32 cellular contexts compared by ENCODE assay signal in the genomic region with DNA sequence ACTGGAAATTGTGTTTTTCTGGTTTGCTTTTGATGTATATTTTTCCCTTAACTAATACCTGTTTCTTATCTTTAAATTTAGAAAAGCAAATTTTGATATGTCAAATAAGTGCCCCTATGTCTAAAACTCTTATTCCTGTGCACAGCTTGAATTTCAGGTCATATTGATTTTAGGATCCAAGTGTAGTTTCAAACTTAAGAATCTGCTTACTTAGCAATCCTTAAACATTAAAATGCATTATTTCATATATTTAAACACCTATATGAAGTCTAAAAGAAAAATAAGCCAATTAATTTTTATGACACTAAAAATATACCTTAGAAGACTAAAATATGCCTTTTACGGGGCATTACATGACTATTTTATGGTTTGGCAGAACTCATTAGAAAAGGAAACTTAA.
"Had no signal": no experiment of that assay in that cellular context is flagged by ENCODE, and none has a peak within 500 bp of the region (broad histone marks: within the 10 kb centered on the region; RNA-seq: fewer than 3 reads in every experiment).

No MANE protein-coding gene starts in this region.

- ATAC-seq: activated naive CD4-positive, alpha-beta T cell treated with anti-CD3 and anti-CD28 coated beads, Interleukin-2, amount 50 U/mL, for 72 hours; activated naive CD8-positive, alpha-beta T cell treated with anti-CD3 and anti-CD28 coated beads, Interleukin-2, amount 50 U/mL, for 24 hours; activated T-cell treated with anti-CD3 and anti-CD28 coated beads, Interleukin-2, amount 50 U/mL, for 4 hours; activated T-cell treated with anti-CD3 and anti-CD28 coated beads, Interleukin-2, amount 50 U/mL, for 72 hours; activated T-helper 17 cell treated with anti-CD3 and anti-CD28 coated beads, Interleukin-2, amount 50 U/mL, for 72 hours; body of pancreas had no signal

- H3K27me3 ChIP-seq: adrenal gland, ascending aorta, body of pancreas, brain microvascular endothelial cell, breast epithelium, cardiac muscle cell had no signal

- H3K9me3 ChIP-seq: adrenal gland, ascending aorta, body of pancreas, breast epithelium had no signal

- DNase-seq: activated effector memory CD4-positive, alpha-beta T cell treated with anti-CD3 and anti-CD28 coated beads, Interleukin-2, amount 50 U/mL, for 16 hours; activated effector memory CD4-positive, alpha-beta T cell treated with Interleukin-2 at 50 U/mL for 16 hours; activated gamma-delta T cell; activated gamma-delta T cell treated with Interleukin-2 at 50 U/mL for 16 hours; activated naive CD4-positive, alpha-beta T cell; activated naive CD4-positive, alpha-beta T cell treated with anti-CD3 and anti-CD28 coated beads for 36 hours; activated naive CD4-positive, alpha-beta T cell treated with anti-CD3 and anti-CD28 coated beads, Interleukin-2, amount 10 ng/mL, durations not matched to agents 7 days and 5 days; activated naive CD4-positive, alpha-beta T cell treated with anti-CD3 and anti-CD28 coated beads, Interleukin-2, amount 50 U/mL, for 16 hours; activated naive CD4-positive, alpha-beta T cell treated with Interleukin-2 at 50 U/mL for 16 hours; activated naive CD8-positive, alpha-beta T cell treated with anti-CD3 and anti-CD28 coated beads for 36 hours; activated naive CD8-positive, alpha-beta T cell treated with anti-CD3 and anti-CD28 coated beads, Interleukin-2, amount 10 ng/mL, durations not matched to agents 7 days and 5 days; activated naive CD8-positive, alpha-beta T cell treated with anti-CD3 and anti-CD28 coated beads, Interleukin-2, amount 50 U/mL, for 24 hours; activated T-cell treated with anti-CD3 and anti-CD28 coated beads, Interleukin-2, amount 50 U/mL, for 4 hours; activated T-cell treated with anti-CD3 and anti-CD28 coated beads, Interleukin-2, amount 50 U/mL, for 48 hours; activated T-cell treated with anti-CD3 and anti-CD28 coated beads, Interleukin-2, amount 50 U/mL, for 72 hours; adrenal gland; amniotic stem cell; amygdala; anterior cingulate cortex; aorta; body of pancreas; brain microvascular endothelial cell; caudate nucleus; central memory CD4-positive, alpha-beta T cell; cerebellar nuclear complex had no signal

- H3K4me3 ChIP-seq: adrenal gland, ascending aorta, body of pancreas, breast epithelium, cardiac muscle cell had no signal

- H3K36me3 ChIP-seq: adrenal gland, brain microvascular endothelial cell, breast epithelium had no signal

- H3K4me1 ChIP-seq: adrenal gland, ascending aorta, body of pancreas, breast epithelium had no signal

- FAIRE-seq: bronchial epithelial cell, colon had no signal

- H3K27ac ChIP-seq: adrenal gland, ascending aorta, body of pancreas, brain microvascular endothelial cell, breast epithelium, cardiac muscle cell had no signal
